20 cellular contexts compared by ENCODE assay signal in the genomic region with DNA sequence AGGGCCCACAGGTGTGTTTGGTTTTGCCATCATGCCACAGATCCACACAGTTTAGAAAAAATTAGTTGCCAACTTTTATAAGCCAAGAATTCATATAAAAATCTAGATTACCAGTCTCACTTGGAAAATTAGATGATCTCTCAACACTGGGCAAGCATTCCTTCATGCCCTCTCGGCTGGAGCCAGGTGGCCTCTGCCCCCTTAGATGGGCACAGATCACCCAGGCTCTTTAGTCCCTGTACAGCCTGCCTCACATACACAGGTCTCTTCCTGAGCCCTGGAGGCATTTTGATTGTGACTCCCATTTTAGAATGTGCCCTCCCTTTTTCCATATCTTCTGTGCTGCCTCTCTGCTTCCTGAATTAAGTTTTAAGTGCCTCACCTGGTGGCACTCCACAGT.
"Had no signal": no experiment of that assay in that cellular context is flagged by ENCODE, and none has a peak within 500 bp of the region (broad histone marks: within the 10 kb centered on the region; RNA-seq: fewer than 3 reads in every experiment).

No MANE protein-coding gene starts in this region.

- H3K27ac ChIP-seq: colonic mucosa, left ventricle myocardium inferior, neutrophil, testis, tibial nerve had no signal

- H3K4me1 ChIP-seq: colonic mucosa, left ventricle myocardium inferior had no signal

- ATAC-seq: esophagus mucosa; naive thymus-derived CD8-positive, alpha-beta T cell; stimulated activated effector memory CD8-positive, alpha-beta T cell treated with anti-CD3 and anti-CD28 coated beads, Interleukin-12 subunit alpha, Interleukin-12 subunit beta, amount 100 ng/mL, for 72 hours; stimulated activated naive CD8-positive, alpha-beta T cell treated with anti-CD3 and anti-CD28 coated beads, Interleukin-15, Interleukin-2, amounts not matched to agents 100 U/mL and 50 U/mL, for 24 hours had no signal

- H3K27me3 ChIP-seq: colonic mucosa, heart right ventricle, neutrophil, testis, tibial nerve had no signal

- H3K4me3 ChIP-seq: colonic mucosa, left ventricle myocardium inferior, lung, smooth muscle cell, testis, tibial nerve had no signal

- DNase-seq: caudate nucleus; colonic mucosa; dermis blood vessel endothelial cell; effector CD8-positive, alpha-beta T cell; heart right ventricle; hypothalamus; kidney glomerular epithelial cell; left ventricle myocardium inferior; midbrain; naive thymus-derived CD8-positive, alpha-beta T cell; posterior cingulate gyrus; stimulated activated CD4-positive, alpha-beta T cell treated with anti-CD3 and anti-CD28 coated beads, Interleukin-2, amount 100 ng/mL, for 48 hours; stimulated activated naive CD8-positive, alpha-beta T cell treated with anti-CD3 and anti-CD28 coated beads, Interleukin-15, Interleukin-2, amounts not matched to agents 100 U/mL and 50 U/mL, for 24 hours; testis had no signal

- H3K9me3 ChIP-seq: colonic mucosa, neutrophil, testis had no signal

- H3K36me3 ChIP-seq: neutrophil had no signal
